ENCODE assay signal across 23 cellular contexts in genomic region chr13:27660511-27660910, GRCh38. TPM values are rescaled to one million over a fixed set of nuclear protein-coding genes. Genes with fewer than 3 reads are reported as not detected.
DNase-seq lines count a peak whose midpoint lies in the region; ATAC-seq, FAIRE-seq and TF ChIP-seq lines count a peak whose summit lies in the region.
"Had no signal": no experiment of that assay in that cellular context is flagged by ENCODE, and none has a peak within 500 bp of the region (broad histone marks: within the 10 kb centered on the region; RNA-seq: fewer than 3 reads in every experiment).

No MANE protein-coding gene starts in this region.

- H3K9me3 Mint-ChIP-seq in Caco-2 (ENCODE audit: unreplicated experiment) = no peaks in the 10 kb centered on the region
- no peaks in the 10 kb centered on the region for H3K9me3 Mint-ChIP-seq in stimulated activated effector memory CD8-positive, alpha-beta T cell treated with anti-CD3 and anti-CD28 coated beads, Interleukin-12 subunit alpha, Interleukin-12 subunit beta, amount 100 ng/mL, for 72 hours
- H3K9me3 Mint-ChIP-seq in activated CD4-positive, alpha-beta memory T cell treated with anti-CD3 and anti-CD28 coated beads for 36 hours = no peaks in the 10 kb centered on the region
- H3K9me3 Mint-ChIP-seq: CD4-positive, alpha-beta memory T cell had no signal

- H3K27ac ChIP-seq in HepG2 (ENCODE audit: extremely low read length, insufficient read depth, low read length) = no peak overlapping the region
- H3K27ac ChIP-seq: RWPE1, SK-N-MC had no signal

- no peak for ATAC-seq in stimulated activated effector memory CD8-positive, alpha-beta T cell treated with anti-CD3 and anti-CD28 coated beads, Interleukin-12 subunit alpha, Interleukin-12 subunit beta, amount 100 ng/mL, for 72 hours
- ATAC-seq in HepG2 = no peak
- ATAC-seq in GM19328 (IDR thresholded peaks at IDR 0.05; ENCODE audit: unreplicated experiment) = no peak
- ATAC-seq: K562 had no signal

- H3K27me3 Mint-ChIP-seq in Caco-2 (ENCODE audit: insufficient read depth, unreplicated experiment) = no peaks in the 10 kb centered on the region
- H3K27me3 Mint-ChIP-seq in activated CD4-positive, alpha-beta memory T cell treated with anti-CD3 and anti-CD28 coated beads for 36 hours = no peaks in the 10 kb centered on the region
- H3K27me3 Mint-ChIP-seq: CD4-positive, alpha-beta memory T cell had no signal

- H3K4me1 ChIP-seq in Caco-2 (peaks cover 24% of the 10 kb centered on the region), HepG2 (ENCODE audit: insufficient read depth, low read length) (peaks cover 17% of the 10 kb centered on the region)

- peaks cover 5% of the 10 kb centered on the region for H3K36me3 Mint-ChIP-seq in Caco-2 (ENCODE audit: insufficient read depth, unreplicated experiment)
- H3K36me3 Mint-ChIP-seq in stimulated activated effector memory CD8-positive, alpha-beta T cell treated with anti-CD3 and anti-CD28 coated beads, Interleukin-12 subunit alpha, Interleukin-12 subunit beta, amount 100 ng/mL, for 72 hours = peaks cover 18% of the 10 kb centered on the region
- peaks cover 14% of the 10 kb centered on the region for H3K36me3 Mint-ChIP-seq in activated CD4-positive, alpha-beta memory T cell treated with anti-CD3 and anti-CD28 coated beads for 36 hours

- no TSS peak for BruUV-seq in Caco-2 (replicated peaks; lab: Mats Ljungman, UMichigan)
- no TSS peak for BruUV-seq in HepG2 (replicated peaks; lab: Mats Ljungman, UMichigan)

- 96% methylated on average over 6 of the region's 6 CpGs for WGBS in HepG2 (ENCODE audit: low lambda C conversion rate)

- intact Hi-C loops in Caco-2 (cut with micrococcal nuclease; ENCODE audit: unreplicated experiment) (no loop called here), HepG2 (cut with micrococcal nuclease; ENCODE audit: unreplicated experiment) (no loop called here)
- intact Hi-C loops in activated CD4-positive, alpha-beta memory T cell treated with anti-CD3 and anti-CD28 coated beads for 36 hours (cut with micrococcal nuclease) = no loop called here

- TF ChIP-seq EP300 in HepG2 (IDR thresholded peaks at IDR 0.05; ENCODE audit: low read depth in 2 of 2, low read length in 2 of 2) (no peak), HepG2 (CRISPR knock-in tag; IDR thresholded peaks at IDR 0.05; ENCODE audit: borderline replicate concordance) (no peak)

- no peak overlapping the region for H3K4me2 ChIP-seq in HepG2 (ENCODE audit: low read depth, low read length)

- no peak for TF ChIP-seq RAD21 in HepG2 (CRISPR knock-in tag; IDR thresholded peaks at IDR 0.05)

- H3K9ac ChIP-seq in HepG2 (ENCODE audit: insufficient read depth, low read depth, low read length) = no peak overlapping the region

- peaks cover 10% of the 10 kb centered on the region for H3K4me1 Mint-ChIP-seq in Caco-2 (ENCODE audit: low read depth, unreplicated experiment)
- peaks cover 11% of the 10 kb centered on the region for H3K4me1 Mint-ChIP-seq in stimulated activated effector memory CD8-positive, alpha-beta T cell treated with anti-CD3 and anti-CD28 coated beads, Interleukin-12 subunit alpha, Interleukin-12 subunit beta, amount 100 ng/mL, for 72 hours
- no peaks in the 10 kb centered on the region for H3K4me1 Mint-ChIP-seq in activated CD4-positive, alpha-beta memory T cell treated with anti-CD3 and anti-CD28 coated beads for 36 hours (ENCODE audit: low read depth)

- H3K4me3 ChIP-seq in Caco-2 (ENCODE audit: low read depth, low read length) = no peak overlapping the region
- no peak overlapping the region for H3K4me3 ChIP-seq in HepG2 (replicated peaks in 1 of 3; ENCODE audit: insufficient read depth in 1 of 3, low read depth in 2 of 3, low read length in 3 of 3)
- H3K4me3 ChIP-seq: K562, SK-N-MC had no signal

- peak overlapping the region; percentile 56 for H3K27ac Mint-ChIP-seq in Caco-2 (ENCODE audit: unreplicated experiment)
- H3K27ac Mint-ChIP-seq in stimulated activated effector memory CD8-positive, alpha-beta T cell treated with anti-CD3 and anti-CD28 coated beads, Interleukin-12 subunit alpha, Interleukin-12 subunit beta, amount 100 ng/mL, for 72 hours = peak overlapping the region; percentile 12
- no peak overlapping the region for H3K27ac Mint-ChIP-seq in activated CD4-positive, alpha-beta memory T cell treated with anti-CD3 and anti-CD28 coated beads for 36 hours

- FAIRE-seq in HepG2 (lab: Jason Lieb, UNC) = no peak
- FAIRE-seq: G401.6, GM12892, K562 had no signal

- no peak for TF ChIP-seq POLR2A in HepG2 (IDR thresholded peaks at IDR 0.05; ENCODE audit: insufficient read depth in 1 of 2, low read depth in 2 of 2, low read length in 2 of 2)

- no peak for TF ChIP-seq CTCF in Caco-2 (IDR thresholded peaks at IDR 0.05; ENCODE audit: insufficient read depth in 1 of 2, low read depth in 1 of 2, low read length in 1 of 2, severe bottlenecking in 1 of 2, unreplicated experiment in 1 of 2)
- no peak for TF ChIP-seq CTCF in HepG2 (CRISPR knock-in tag; IDR thresholded peaks at IDR 0.05)

- CTCF ChIA-PET in Caco-2 (lab: Charles Lee) = no interaction called here
- CTCF ChIA-PET in HepG2 (lab: Yijun Ruan, JAX; ENCODE audit: low intra/inter-chr PET ratio, low total read pairs) = no interaction called here
- CTCF ChIA-PET in activated CD4-positive, alpha-beta memory T cell treated with anti-CD3 and anti-CD28 coated beads for 36 hours (lab: Charles Lee) = no interaction called here

- H3K9me3 ChIP-seq in Caco-2 = no peaks in the 10 kb centered on the region
- H3K9me3 ChIP-seq in HepG2 (ENCODE audit: low read length) = no peaks in the 10 kb centered on the region

- DNase-seq in Caco-2 = no peak
- DNase-seq in NCI-H524 (lab: John Stamatoyannopoulos, UW) = peak; percentile 96 to 98
- DNase-seq in cerebellum (ENCODE audit: low spot score) = peak; percentile 71
- no peak for DNase-seq in stimulated activated effector memory CD8-positive, alpha-beta T cell treated with anti-CD3 and anti-CD28 coated beads, Interleukin-12 subunit alpha, Interleukin-12 subunit beta, amount 100 ng/mL, for 72 hours (ENCODE audit: low spot score in 2 of 2)
- DNase-seq in HepG2 (ENCODE audit: low spot score) = no peak
- no peak for DNase-seq in activated CD4-positive, alpha-beta memory T cell treated with anti-CD3 and anti-CD28 coated beads for 36 hours
- DNase-seq: Calu3; CD4-positive, alpha-beta memory T cell; DMS153; H7; MM.1S; NCI-H1048; NCI-H187 treated with DMSO at 0.1 percent for 48 hours; NCI-H226; NCI-H526; SHP77 treated with DMSO at 0.1 percent for 48 hours; SW 1271 had no signal

- H3K36me3 ChIP-seq in Caco-2 (ENCODE audit: control insufficient read depth, insufficient read depth, low read length) (no peaks in the 10 kb centered on the region), HepG2 (replicated peaks in 1 of 2; ENCODE audit: control insufficient read depth in 1 of 2, insufficient read depth in 2 of 2, low read length in 2 of 2) (peaks cover 1 to 2% of the 10 kb centered on the region in 2 experiments; a peak in 2 of 5 replicates)

- H3K27me3 ChIP-seq in Caco-2 (replicated peaks; ENCODE audit: control insufficient read depth, insufficient read depth, low read length) (no peaks in the 10 kb centered on the region), HepG2 (ENCODE audit: control insufficient read depth in 1 of 2, insufficient read depth in 2 of 2, low read length in 2 of 2) (no peaks in the 10 kb centered on the region)

- no peak overlapping the region for H3K4me3 Mint-ChIP-seq in Caco-2 (ENCODE audit: unreplicated experiment)
- no peak overlapping the region for H3K4me3 Mint-ChIP-seq in stimulated activated effector memory CD8-positive, alpha-beta T cell treated with anti-CD3 and anti-CD28 coated beads, Interleukin-12 subunit alpha, Interleukin-12 subunit beta, amount 100 ng/mL, for 72 hours
- no peak overlapping the region for H3K4me3 Mint-ChIP-seq in activated CD4-positive, alpha-beta memory T cell treated with anti-CD3 and anti-CD28 coated beads for 36 hours
- H3K4me3 Mint-ChIP-seq: CD4-positive, alpha-beta memory T cell had no signal

- H4K20me1 ChIP-seq in HepG2 (ENCODE audit: insufficient read depth, low read length) = no peaks in the 10 kb centered on the region

- H3K79me2 ChIP-seq in HepG2 (ENCODE audit: insufficient read depth, low read length) = no peaks in the 10 kb centered on the region

- H2AFZ ChIP-seq in HepG2 (ENCODE audit: low read length) = no peak overlapping the region

- POLR2A ChIA-PET in Caco-2 (lab: Charles Lee) (no interaction called here), HepG2 (lab: Yijun Ruan, JAX) (no interaction called here)
- POLR2A ChIA-PET in activated CD4-positive, alpha-beta memory T cell treated with anti-CD3 and anti-CD28 coated beads for 36 hours (lab: Charles Lee) = no interaction called here

- in situ Hi-C loops in HepG2 (cut with HindIII; ENCODE audit: extremely low pct_ligation_motif_present, low pct_unique_long_range_greater_than_20kb) = no loop called here

RNA-seq across cellular contexts. Expression of gene POLR1D, which starts 38.8 kb away (rescaled TPM):
- total RNA-seq in Caco-2 (2022) = 198 and 201 TPM in 2 replicates
- 47.4 TPM for total RNA-seq in cerebellum
- 181 and 183 TPM in 2 replicates for total RNA-seq in HepG2 (2016; rRNA removed; fragmentation: Illumina TruSeq; extraction: Trizol)
- total RNA-seq in HepG2 (2016; cell fraction: cytosol; rRNA removed; fragmentation: Illumina TruSeq; extraction: Trizol; ENCODE audit: low read depth) = 246 and 252 TPM in 2 replicates
- 190 and 194 TPM in 2 replicates for total RNA-seq in HepG2 (2016; cell fraction: insoluble cytoplasmic fraction; rRNA removed; fragmentation: Illumina TruSeq; extraction: Trizol)
- 347 and 379 TPM in 2 replicates for total RNA-seq in HepG2 (2016; cell fraction: membrane; rRNA removed; fragmentation: Illumina TruSeq; extraction: Trizol)
- total RNA-seq in HepG2 (2016; cell fraction: nucleus; rRNA removed; fragmentation: Illumina TruSeq; extraction: Trizol) = 101 and 102 TPM in 2 replicates
- 406 and 490 TPM in 2 replicates for polyA plus RNA-seq in HepG2 (2011; rRNA removed)
- 328 and 389 TPM in 2 replicates for polyA plus RNA-seq in HepG2 (2011; cell fraction: cytosol; rRNA removed)
- 165 and 181 TPM in 2 replicates for polyA plus RNA-seq in HepG2 (2011; cell fraction: nucleus; rRNA removed)
- 441 and 562 TPM in 2 replicates for polyA plus RNA-seq in HepG2 (2012)
- polyA plus RNA-seq in HepG2 (2016; cell fraction: cytosol; fragmentation: Illumina TruSeq; extraction: Trizol; ENCODE audit: low read depth) = 296 and 321 TPM in 2 replicates
- 226 and 233 TPM in 2 replicates for polyA plus RNA-seq in HepG2 (2016; cell fraction: insoluble cytoplasmic fraction; fragmentation: Illumina TruSeq; extraction: Trizol; ENCODE audit: low read depth)
- 377 and 388 TPM in 2 replicates for polyA plus RNA-seq in HepG2 (2016; cell fraction: membrane; fragmentation: Illumina TruSeq; extraction: Trizol; ENCODE audit: low read depth)
- 205 and 216 TPM in 2 replicates for polyA plus RNA-seq in HepG2 (2016; cell fraction: nucleus; fragmentation: Illumina TruSeq; extraction: Trizol; ENCODE audit: insufficient read depth, low read depth)
- 26.6 and 51.6 TPM in 2 replicates for polyA minus RNA-seq in HepG2 (2011; rRNA and poly(A)+ RNA removed; ENCODE audit: low replicate concordance)
- 99.7 and 122 TPM in 2 replicates for polyA minus RNA-seq in HepG2 (2011; cell fraction: cytosol; rRNA and poly(A)+ RNA removed)
- polyA minus RNA-seq in HepG2 (2011; cell fraction: nucleus; rRNA and poly(A)+ RNA removed) = 54.1 and 77.7 TPM in 2 replicates
- 100 to 1,000 TPM; 114 to 118 TPM for total RNA-seq in activated CD4-positive, alpha-beta memory T cell treated with anti-CD3 and anti-CD28 coated beads for 36 hours

RNA-seq across cellular contexts. Expression of gene LNX2, which starts 40.2 kb away (rescaled TPM):
- total RNA-seq in Caco-2 (2022) (23.8 and 24.4 TPM in 2 replicates), cerebellum (16.6 TPM), HepG2 (2016; rRNA removed; fragmentation: Illumina TruSeq; extraction: Trizol) (9.7 and 13.1 TPM in 2 replicates)
- total RNA-seq in HepG2 (2016; cell fraction: cytosol; rRNA removed; fragmentation: Illumina TruSeq; extraction: Trizol; ENCODE audit: low read depth) = 3.3 and 3.9 TPM in 2 replicates
- total RNA-seq in HepG2 (2016; cell fraction: insoluble cytoplasmic fraction; rRNA removed; fragmentation: Illumina TruSeq; extraction: Trizol) = 9.5 and 13.3 TPM in 2 replicates
- total RNA-seq in HepG2 (2016; cell fraction: membrane; rRNA removed; fragmentation: Illumina TruSeq; extraction: Trizol) = 4.9 and 5.9 TPM in 2 replicates
- total RNA-seq in HepG2 (2016; cell fraction: nucleus; rRNA removed; fragmentation: Illumina TruSeq; extraction: Trizol) = 9.0 and 9.9 TPM in 2 replicates
- polyA plus RNA-seq in HepG2 (2011; rRNA removed) = 8.1 and 9.2 TPM in 2 replicates
- 5.4 and 6.7 TPM in 2 replicates for polyA plus RNA-seq in HepG2 (2011; cell fraction: cytosol; rRNA removed)
- polyA plus RNA-seq in HepG2 (2011; cell fraction: nucleus; rRNA removed) = 4.8 and 5.3 TPM in 2 replicates
- polyA plus RNA-seq in HepG2 (2012) = 6.9 and 8.2 TPM in 2 replicates
- polyA plus RNA-seq in HepG2 (2016; cell fraction: cytosol; fragmentation: Illumina TruSeq; extraction: Trizol; ENCODE audit: low read depth) = 0.50 and 0.63 TPM in 2 replicates
- 14.1 and 14.2 TPM in 2 replicates for polyA plus RNA-seq in HepG2 (2016; cell fraction: insoluble cytoplasmic fraction; fragmentation: Illumina TruSeq; extraction: Trizol; ENCODE audit: low read depth)
- 2.3 and 3.1 TPM in 2 replicates for polyA plus RNA-seq in HepG2 (2016; cell fraction: membrane; fragmentation: Illumina TruSeq; extraction: Trizol; ENCODE audit: low read depth)
- 7.6 and 7.8 TPM in 2 replicates for polyA plus RNA-seq in HepG2 (2016; cell fraction: nucleus; fragmentation: Illumina TruSeq; extraction: Trizol; ENCODE audit: insufficient read depth, low read depth)
- polyA minus RNA-seq in HepG2 (2011; rRNA and poly(A)+ RNA removed; ENCODE audit: low replicate concordance) = 11.6 and 15.0 TPM in 2 replicates
- polyA minus RNA-seq in HepG2 (2011; cell fraction: cytosol; rRNA and poly(A)+ RNA removed) = 12.0 and 13.0 TPM in 2 replicates
- polyA minus RNA-seq in HepG2 (2011; cell fraction: nucleus; rRNA and poly(A)+ RNA removed) = 24.6 and 26.7 TPM in 2 replicates
- 1 to 10 TPM; 5.0 to 5.4 TPM for total RNA-seq in activated CD4-positive, alpha-beta memory T cell treated with anti-CD3 and anti-CD28 coated beads for 36 hours

Comparison
In these comparisons a context has a peak if more than half of its experiments do, and no peak if none do; other contexts are left out.
1. DNase-seq: peak in NCI-H524 (2 of 2) and cerebellum (single experiment); none in Caco-2 (0 of 2), stimulated activated effector memory CD8-positive, alpha-beta T cell treated with anti-CD3 and anti-CD28 coated beads, Interleukin-12 subunit alpha, Interleukin-12 subunit beta, amount 100 ng/mL, for 72 hours (0 of 2), HepG2 (single experiment) and activated CD4-positive, alpha-beta memory T cell treated with anti-CD3 and anti-CD28 coated beads for 36 hours (single experiment).